8 cellular contexts compared by ENCODE assay signal in genomic region chr22:20509344-20510047, GRCh38. TPM values are rescaled to one million over a fixed set of nuclear protein-coding genes. Genes with fewer than 3 reads are reported as not detected.
DNase-seq lines count a peak whose midpoint lies in the region; ATAC-seq and TF ChIP-seq lines count a peak whose summit lies in the region.

No MANE protein-coding gene starts in this region.

- H3K9ac ChIP-seq in KMS-11 (peak overlapping the region; percentile 56; the same call in 1 of the 2 replicates), duodenal mucosa (ENCODE audit: low read depth in 1 of 2, low read length in 2 of 2) (peak overlapping the region; percentile 83 to 95)

- no peaks in the 10 kb centered on the region for H3K9me3 Mint-ChIP-seq in WTC11

- H3K36me3 ChIP-seq in BJ (ENCODE audit: control insufficient read depth, insufficient read depth, low read length) (peaks cover 3% of the 10 kb centered on the region), KMS-11 (ENCODE audit: insufficient read depth) (no peaks in the 10 kb centered on the region), duodenal mucosa (ENCODE audit: control insufficient read depth in 1 of 2, insufficient read depth in 2 of 2, low read length in 2 of 2) (peaks cover 0 to 12% of the 10 kb centered on the region in 2 donors), lower lobe of right lung (peaks cover 8% of the 10 kb centered on the region)

- no peaks in the 10 kb centered on the region; the same call in 1 of the 2 replicates for H4K20me1 ChIP-seq in KMS-11 (ENCODE audit: insufficient read depth)

- intact Hi-C loops in lower lobe of right lung (cut with DNase I): no loop called here

- TF ChIP-seq CTCF in BJ (IDR thresholded peaks at IDR 0.05; ENCODE audit: insufficient read depth, low read depth, low read length) (no peak), KMS-11 (conservative IDR thresholded peaks at IDR 0.05; ENCODE audit: low read depth, low read length) (no peak), WTC11 (IDR thresholded peaks at IDR 0.05) (no peak), lower lobe of right lung (IDR thresholded peaks at IDR 0.05) (no peak)

- peaks cover 4% of the 10 kb centered on the region; the same call in 1 of the 2 replicates for H3K36me3 Mint-ChIP-seq in WTC11

- peak overlapping the region; percentile 87 for H3K4me3 ChIP-seq in BJ (ENCODE audit: low read depth, low read length)
- no peak overlapping the region for H3K4me3 ChIP-seq in KMS-11 (IDR thresholded peaks at IDR 0.05; ENCODE audit: insufficient read depth, low read depth, low read length)
- H3K4me3 ChIP-seq in duodenal mucosa (ENCODE audit: low read depth in 1 of 2, low read length in 2 of 2): peak overlapping the region; percentile 98
- H3K4me3 ChIP-seq in lower lobe of right lung: peak overlapping the region; percentile 92

- DNase-seq in BJ (ENCODE audit: low read depth) (peak; percentile 74), WTC11 (ENCODE audit: low spot score) (no peak), lower lobe of right lung (peak; percentile 80), DMS114 treated with DMSO at 0.1 percent for 48 hours (lab: John Stamatoyannopoulos, UW; ENCODE audit: unreplicated experiment) (no peak)
- peak in 2 of 3 experiments; percentile 41 to 44 for DNase-seq in stimulated activated CD4-positive, alpha-beta T cell treated with anti-CD3 and anti-CD28 coated beads, TNF-alpha, amount 100 ng/mL, for 4 hours (ENCODE audit: low read depth in 3 of 3)

- ATAC-seq in WTC11: no peak
- peak; percentile 76 to 85 for ATAC-seq in lower lobe of right lung
- ATAC-seq in HG03521 (IDR thresholded peaks at IDR 0.05; ENCODE audit: unreplicated experiment): no peak

- H3K4me2 ChIP-seq in KMS-11: peak overlapping the region; percentile 99

- no peaks in the 10 kb centered on the region for H3K27me3 Mint-ChIP-seq in WTC11 (ENCODE audit: low read depth)

- H2AFZ ChIP-seq in KMS-11 (ENCODE audit: low read depth): no peak overlapping the region

- peaks cover 69% of the 10 kb centered on the region for H3K79me2 ChIP-seq in KMS-11 (ENCODE audit: insufficient read depth, low read depth)

- H3K27ac Mint-ChIP-seq in WTC11: peak overlapping the region; percentile 3

- CTCF ChIA-PET in BJ (lab: Yijun Ruan, JAX): interaction anchor here (1.2 to 3.4 kb wide), 5 partner anchors 21 to 60 kb away, joined by 4 to 21 read pairs (median 5); no protein-coding TSS in a partner anchor
- CTCF ChIA-PET in WTC11 (lab: Charles Lee): interaction anchor here (1.6 to 2.5 kb wide), 3 partner anchors 8 to 58 kb away, joined by 4 to 9 read pairs (median 6); no protein-coding TSS in a partner anchor

- POLR2A ChIA-PET in BJ (lab: Charles Lee) (interaction anchor here (0.6 to 1.4 kb wide), 2 partner anchors 58 to 1104 kb away, joined by 3 read pairs; no protein-coding TSS in a partner anchor), WTC11 (lab: Charles Lee) (interaction anchor here (0.6 kb wide), 1 partner anchor 47 kb away, joined by 3 read pairs; no protein-coding TSS in a partner anchor)

- H3K27me3 ChIP-seq in BJ (ENCODE audit: control insufficient read depth, insufficient read depth, low read length) (no peaks in the 10 kb centered on the region), KMS-11 (ENCODE audit: insufficient read depth, low read depth) (no peaks in the 10 kb centered on the region), duodenal mucosa (ENCODE audit: control insufficient read depth in 1 of 2, insufficient read depth in 2 of 2, low read length in 2 of 2) (no peaks in the 10 kb centered on the region), lower lobe of right lung (ENCODE audit: low read depth) (no peaks in the 10 kb centered on the region)

- peak overlapping the region; percentile 95 for H3K4me3 Mint-ChIP-seq in WTC11

- H3K4me1 ChIP-seq in KMS-11 (ENCODE audit: low read depth, poor library complexity, severe bottlenecking) (peaks cover 34% of the 10 kb centered on the region), duodenal mucosa (ENCODE audit: control insufficient read depth in 1 of 2, insufficient read depth in 2 of 2, low read length in 2 of 2) (peaks cover 30 to 36% of the 10 kb centered on the region in 2 donors), lower lobe of right lung (peaks cover 55% of the 10 kb centered on the region)

- H3K4me1 Mint-ChIP-seq in WTC11: peaks cover 37% of the 10 kb centered on the region

- H3K9me3 ChIP-seq in duodenal mucosa (ENCODE audit: control insufficient read depth in 1 of 2, low read length in 2 of 2) (no peaks in the 10 kb centered on the region), lower lobe of right lung (no peaks in the 10 kb centered on the region)

- H3K27ac ChIP-seq in KMS-11 (peak overlapping the region; percentile 42; the same call in 1 of the 2 replicates), duodenal mucosa (ENCODE audit: low read depth, low read length) (peak overlapping the region; percentile 85), lower lobe of right lung (peak overlapping the region; percentile 97)

TF ChIP-seq in WTC11, 78 proteins besides CTCF, POLR2A, EP300 and RAD21 (continues in another document):
- TF ChIP-seq ZNF671 (CRISPR knock-in tag; IDR thresholded peaks at IDR 0.05) (no peak), ETV6 (CRISPR knock-in tag; IDR thresholded peaks at IDR 0.05) (no peak), ESRRA (CRISPR knock-in tag; IDR thresholded peaks at IDR 0.05; ENCODE audit: borderline replicate concordance) (no peak), PRDM15 (CRISPR knock-in tag; IDR thresholded peaks at IDR 0.05) (no peak), CDX4 (CRISPR knock-in tag; IDR thresholded peaks at IDR 0.05; ENCODE audit: borderline replicate concordance) (no peak), USF1 (CRISPR knock-in tag; IDR thresholded peaks at IDR 0.05) (no peak), ZMAT4 (CRISPR knock-in tag; IDR thresholded peaks at IDR 0.05) (no peak), ZSCAN18 (CRISPR knock-in tag; IDR thresholded peaks at IDR 0.05) (no peak), TEAD1 (CRISPR knock-in tag; IDR thresholded peaks at IDR 0.05) (no peak), ZNF121 (CRISPR knock-in tag; IDR thresholded peaks at IDR 0.05) (no peak), KAT7 (CRISPR knock-in tag; IDR thresholded peaks at IDR 0.05; ENCODE audit: borderline replicate concordance) (no peak), SP1 (CRISPR knock-in tag; conservative IDR thresholded peaks at IDR 0.05) (no peak)

RNA-seq across cellular contexts. Expression of gene MED15, which starts 2.1 kb away (rescaled TPM):
- polyA plus RNA-seq in BJ (2011; rRNA removed): 24.2 and 42.7 TPM in 2 replicates
- polyA minus RNA-seq in BJ (2011; rRNA and poly(A)+ RNA removed): 55.9 and 67.4 TPM in 2 replicates
- total RNA-seq in WTC11 (2021): 60.9 to 67.7 TPM (median 62.6 TPM) in 3 replicates
- total RNA-seq in lower lobe of right lung: 105 TPM

RNA-seq across cellular contexts. Expression of gene KLHL22, which starts 13.9 kb away (rescaled TPM):
- 27.0 and 34.0 TPM in 2 replicates for polyA plus RNA-seq in BJ (2011; rRNA removed)
- polyA minus RNA-seq in BJ (2011; rRNA and poly(A)+ RNA removed): 24.8 and 32.0 TPM in 2 replicates
- total RNA-seq in WTC11 (2021) (9.9 to 15.7 TPM (median 12.1 TPM) in 3 replicates), lower lobe of right lung (24.0 TPM)

Comparison
In these comparisons a context has a peak if more than half of its experiments do, and no peak if none do; other contexts are left out.
1. DNase-seq: peak in BJ (single experiment), lower lobe of right lung (single experiment) and stimulated activated CD4-positive, alpha-beta T cell treated with anti-CD3 and anti-CD28 coated beads, TNF-alpha, amount 100 ng/mL, for 4 hours (2 of 3); none in WTC11 (single experiment) and DMS114 treated with DMSO at 0.1 percent for 48 hours (single experiment).
2. H3K27ac ChIP-seq: peak in every context shown above with its lines; median percentile 97 in lower lobe of right lung; 85 in duodenal mucosa; 42 in KMS-11.
3. ATAC-seq: peak in lower lobe of right lung (2 of 2); none in WTC11 (single experiment) and HG03521 (single experiment).